Comparison of ENCODE assay signal across 8 cellular contexts in genomic region chr16:11253995-11254912, GRCh38. TPM values are rescaled to one million over a fixed set of nuclear protein-coding genes. Genes with fewer than 3 reads are reported as not detected.
A peak's percentile ranks its signal among the peaks of the same experiment; 100 is the strongest.
DNase-seq lines count a peak whose midpoint lies in the region; ATAC-seq, FAIRE-seq and TF ChIP-seq lines count a peak whose summit lies in the region.

No MANE protein-coding gene starts in this region.

- H3K9me3 ChIP-seq in right cardiac atrium (ENCODE audit: control insufficient read depth, low read length) (no peaks in the 10 kb centered on the region), small intestine (ENCODE audit: control insufficient read depth, low read depth) (no peaks in the 10 kb centered on the region)

- in situ Hi-C loops in GM13977 (cut with MboI; ENCODE audit: low pct_unique_long_range_greater_than_20kb, low sequenced_read_pairs, unreplicated experiment), result loop anchor here (10.0 kb wide), 1 partner anchor 289 kb away; no protein-coding TSS in a partner anchor

- peak overlapping the region; percentile 97 for H3K4me3 Mint-ChIP-seq in activated CD8-positive, alpha-beta T cell treated with anti-CD3 and anti-CD28 coated beads, Interleukin-2, amount 10 ng/mL, durations not matched to agents 7 days and 5 days

- CTCF ChIA-PET in activated CD8-positive, alpha-beta T cell treated with anti-CD3 and anti-CD28 coated beads, Interleukin-2, amount 10 ng/mL, durations not matched to agents 7 days and 5 days (lab: Charles Lee), result interaction anchor here (0.8 to 8.3 kb wide), 30 partner anchors 16 to 305 kb away, joined by 3 to 210 read pairs (median 10); no protein-coding TSS in a partner anchor

- peaks cover 58% of the 10 kb centered on the region for H3K36me3 Mint-ChIP-seq in activated CD8-positive, alpha-beta T cell treated with anti-CD3 and anti-CD28 coated beads, Interleukin-2, amount 10 ng/mL, durations not matched to agents 7 days and 5 days (ENCODE audit: low read depth)

- H3K4me1 ChIP-seq in right cardiac atrium (ENCODE audit: control insufficient read depth, insufficient read depth, low read length) (peaks cover 10% of the 10 kb centered on the region), small intestine (ENCODE audit: control insufficient read depth in 2 of 2, insufficient read depth in 1 of 2, low read depth in 1 of 2, low read length in 1 of 2) (peaks cover 0 to 2% of the 10 kb centered on the region in 2 donors)

- H3K27me3 ChIP-seq in H7 (ENCODE audit: control insufficient read depth, insufficient read depth, low read length) (no peaks in the 10 kb centered on the region), right cardiac atrium (ENCODE audit: control insufficient read depth, insufficient read depth) (no peaks in the 10 kb centered on the region), small intestine (ENCODE audit: control insufficient read depth in 2 of 2, insufficient read depth in 2 of 2, low read length in 2 of 2) (no peaks in the 10 kb centered on the region)

- no peak overlapping the region for H3K27ac ChIP-seq in right cardiac atrium (ENCODE audit: low read length)
- peak overlapping the region; percentile 80 to 90 for H3K27ac ChIP-seq in small intestine (ENCODE audit: low read depth in 1 of 2, low read length in 1 of 2)

- H3K27ac Mint-ChIP-seq in activated CD8-positive, alpha-beta T cell treated with anti-CD3 and anti-CD28 coated beads, Interleukin-2, amount 10 ng/mL, durations not matched to agents 7 days and 5 days, result peak overlapping the region; percentile 93

- H3K27me3 Mint-ChIP-seq in activated CD8-positive, alpha-beta T cell treated with anti-CD3 and anti-CD28 coated beads, Interleukin-2, amount 10 ng/mL, durations not matched to agents 7 days and 5 days (ENCODE audit: low read depth), result no peaks in the 10 kb centered on the region

- no peak for TF ChIP-seq CTCF in GM13977 (IDR thresholded peaks at IDR 0.05; ENCODE audit: extremely low read depth, insufficient read depth, missing control alignments)

- H3K9me3 Mint-ChIP-seq in activated CD8-positive, alpha-beta T cell treated with anti-CD3 and anti-CD28 coated beads, Interleukin-2, amount 10 ng/mL, durations not matched to agents 7 days and 5 days (ENCODE audit: insufficient read depth), result no peaks in the 10 kb centered on the region

- POLR2A ChIA-PET in activated CD8-positive, alpha-beta T cell treated with anti-CD3 and anti-CD28 coated beads, Interleukin-2, amount 10 ng/mL, durations not matched to agents 7 days and 5 days (lab: Charles Lee), result interaction anchor here (0.5 to 8.0 kb wide), 42 partner anchors 8 to 305 kb away, joined by 3 to 123 read pairs (median 6); no protein-coding TSS in a partner anchor

- no peak for FAIRE-seq in small intestine (lab: Jason Lieb, UNC)

- H3K4me1 Mint-ChIP-seq in activated CD8-positive, alpha-beta T cell treated with anti-CD3 and anti-CD28 coated beads, Interleukin-2, amount 10 ng/mL, durations not matched to agents 7 days and 5 days (ENCODE audit: low read depth), result peaks cover 47% of the 10 kb centered on the region

- peaks cover 15% of the 10 kb centered on the region for H3K36me3 ChIP-seq in H7 (replicated peaks; ENCODE audit: control insufficient read depth, insufficient read depth, low read length)
- H3K36me3 ChIP-seq in small intestine (ENCODE audit: control insufficient read depth in 2 of 2, insufficient read depth in 2 of 2, low read length in 2 of 2), result peaks cover 0 to 9% of the 10 kb centered on the region in 2 donors

- intact Hi-C loops in right cardiac atrium (cut with DNase I), result loop anchor here in 3 of 4 donors (2.0 to 10.0 kb wide), 5 partner anchors 99 to 891 kb away; no protein-coding TSS in a partner anchor

- DNase-seq in H7 (peak; percentile 72), right cardiac atrium (peak in 1 of 3 donors; percentile 60), small intestine (no peak), T1000 (lab: John Stamatoyannopoulos, UW) (no peak), GM13977 (ENCODE audit: low spot score) (no peak), foreskin melanocyte (no peak), ureter (ENCODE audit: low spot score) (no peak)
- no peak for DNase-seq in activated CD8-positive, alpha-beta T cell treated with anti-CD3 and anti-CD28 coated beads, Interleukin-2, amount 10 ng/mL, durations not matched to agents 7 days and 5 days

- peak overlapping the region; percentile 87 for H3K4me3 ChIP-seq in H7 (ENCODE audit: insufficient read depth, low read depth, low read length)
- peak overlapping the region; percentile 95 for H3K4me3 ChIP-seq in right cardiac atrium (ENCODE audit: low read length)
- H3K4me3 ChIP-seq in small intestine (ENCODE audit: low read depth in 1 of 2, low read length in 2 of 2), result peak overlapping the region; percentile 91 to 93

- no peak for ATAC-seq in activated CD8-positive, alpha-beta T cell treated with anti-CD3 and anti-CD28 coated beads, Interleukin-2, amount 10 ng/mL, durations not matched to agents 7 days and 5 days
- no peak for ATAC-seq in right cardiac atrium

- WGBS in right cardiac atrium, result 65% methylated on average over 29 of the region's 29 CpGs
- 36 to 61% (median 47%) methylated on average over 24 to 29 of the region's 29 CpGs for WGBS in small intestine, 3 donors

RNA-seq across cellular contexts. Expression of gene SOCS1, which starts 1.8 kb away (rescaled TPM):
- total RNA-seq in H7 (2014; rRNA removed; shearing (Covaris generic)), result 16.3 and 16.4 TPM in 2 replicates
- total RNA-seq in activated CD8-positive, alpha-beta T cell treated with anti-CD3 and anti-CD28 coated beads, Interleukin-2, amount 10 ng/mL, durations not matched to agents 7 days and 5 days, result 100 to 1,000 TPM; 170 to 174 TPM
- 1 to 10 TPM in 3 of 4 donors, under 1 TPM in 1; 0.96 to 5.5 (median 2.2) TPM for total RNA-seq in right cardiac atrium
- polyA plus RNA-seq in right cardiac atrium, result 2.1 TPM
- polyA plus RNA-seq in small intestine, result 10 to 100 TPM in 1 of 3 donors, 1 to 10 TPM in 2; 3.5 to 15.0 (median 6.7) TPM
- 6.9 TPM for total RNA-seq in ureter

RNA-seq across cellular contexts. Expression of gene TNP2, which starts 14.9 kb away (rescaled TPM):
- not detected in 2 replicates for total RNA-seq in H7 (2014; rRNA removed; shearing (Covaris generic))
- total RNA-seq in activated CD8-positive, alpha-beta T cell treated with anti-CD3 and anti-CD28 coated beads, Interleukin-2, amount 10 ng/mL, durations not matched to agents 7 days and 5 days, result not detected
- total RNA-seq in right cardiac atrium (not detected), ureter (not detected)
- polyA plus RNA-seq in right cardiac atrium (not detected), small intestine (not detected)

RNA-seq across cellular contexts. Expression of gene PRM3, which starts 19.2 kb away (rescaled TPM):
- not detected in 2 replicates for total RNA-seq in H7 (2014; rRNA removed; shearing (Covaris generic))
- total RNA-seq in activated CD8-positive, alpha-beta T cell treated with anti-CD3 and anti-CD28 coated beads, Interleukin-2, amount 10 ng/mL, durations not matched to agents 7 days and 5 days, result not detected
- total RNA-seq in right cardiac atrium (not detected), ureter (not detected)
- polyA plus RNA-seq in right cardiac atrium (not detected), small intestine (not detected)

RNA-seq across cellular contexts. Expression of gene PRM2, which starts 22.0 kb away (rescaled TPM):
- total RNA-seq in H7 (2014; rRNA removed; shearing (Covaris generic)), result not detected in 2 replicates
- total RNA-seq in activated CD8-positive, alpha-beta T cell treated with anti-CD3 and anti-CD28 coated beads, Interleukin-2, amount 10 ng/mL, durations not matched to agents 7 days and 5 days, result not detected
- total RNA-seq in right cardiac atrium, result not detected
- not detected for polyA plus RNA-seq in right cardiac atrium
- not detected for polyA plus RNA-seq in small intestine
- not detected for total RNA-seq in ureter

RNA-seq across cellular contexts. Expression of gene PRM1, which starts 26.9 kb away (rescaled TPM):
- not detected in 2 replicates for total RNA-seq in H7 (2014; rRNA removed; shearing (Covaris generic))
- total RNA-seq in activated CD8-positive, alpha-beta T cell treated with anti-CD3 and anti-CD28 coated beads, Interleukin-2, amount 10 ng/mL, durations not matched to agents 7 days and 5 days, result not detected
- total RNA-seq in right cardiac atrium (not detected), ureter (not detected)
- polyA plus RNA-seq in right cardiac atrium (not detected), small intestine (not detected)
